ENCODE assay signal across 8 cellular contexts in the genomic region with DNA sequence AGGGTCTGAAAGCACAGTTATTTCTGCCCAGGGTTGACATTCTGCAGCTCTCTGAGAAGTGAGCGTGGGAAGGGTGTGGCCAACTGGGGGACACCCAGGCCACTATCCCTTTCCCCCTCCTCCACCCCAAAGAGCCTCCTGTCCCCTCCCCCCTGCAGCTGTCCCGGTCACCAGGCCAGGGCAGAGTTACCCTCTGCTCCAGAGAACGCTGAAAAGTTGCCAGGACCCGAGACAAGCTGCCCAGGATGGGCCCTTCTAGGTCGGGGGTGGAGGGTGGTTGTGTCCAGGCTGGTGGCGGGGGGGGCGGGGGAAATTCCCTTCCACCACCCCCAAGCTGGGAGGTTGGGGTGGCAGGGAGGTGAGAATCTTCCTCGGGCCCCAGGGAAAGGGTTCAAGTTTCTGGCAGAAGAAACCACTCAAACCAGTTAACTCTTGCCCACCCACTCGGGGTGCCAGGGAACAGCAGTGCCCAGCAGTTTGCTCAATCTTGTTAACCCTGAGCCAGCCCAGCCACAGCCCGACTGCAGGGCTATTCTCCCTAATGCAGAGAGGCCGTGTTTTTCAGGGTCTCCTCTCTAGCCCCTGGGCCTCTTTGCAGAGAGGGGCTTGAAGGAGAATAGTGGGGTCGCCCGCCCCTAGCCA. TPM values are rescaled to one million over a fixed set of nuclear protein-coding genes. Genes with fewer than 3 reads are reported as not detected.
A peak's percentile ranks its signal among the peaks of the same experiment; 100 is the strongest.
DNase-seq lines count a peak whose midpoint lies in the region; ATAC-seq and TF ChIP-seq lines count a peak whose summit lies in the region.

No MANE protein-coding gene starts in this region.

- H3K4me1 Mint-ChIP-seq in HFFc6 (ENCODE audit: low read depth), result peaks cover 35% of the 10 kb centered on the region

- POLR2A ChIA-PET in AG04449 (lab: Yijun Ruan, JAX), result interaction anchor here (0.7 to 3.5 kb wide), 17 partner anchors 10 to 1895 kb away, joined by 3 to 52 read pairs (median 6); partner anchors contain the start of genes GGA1, NOL12, PDXP and TRIOBP

- peak overlapping the region; percentile 91 for H3K27ac Mint-ChIP-seq in HFFc6
- peak overlapping the region; percentile 86 to 92 for H3K27ac Mint-ChIP-seq in activated naive CD4-positive, alpha-beta T cell treated with anti-CD3 and anti-CD28 coated beads, Interleukin-2, amount 50 U/mL, for 72 hours

- peaks cover 31% of the 10 kb centered on the region for H3K36me3 Mint-ChIP-seq in HFFc6 (ENCODE audit: low read depth)
- peaks cover 0 to 25% of the 10 kb centered on the region in 2 donors for H3K36me3 Mint-ChIP-seq in activated naive CD4-positive, alpha-beta T cell treated with anti-CD3 and anti-CD28 coated beads, Interleukin-2, amount 50 U/mL, for 72 hours

- intact Hi-C loops in right cardiac atrium (cut with DNase I), result no loop called here

- H3K27me3 ChIP-seq in right cardiac atrium (ENCODE audit: control insufficient read depth, insufficient read depth), result no peaks in the 10 kb centered on the region

- peaks cover 4% of the 10 kb centered on the region for H3K4me1 ChIP-seq in right cardiac atrium (ENCODE audit: control insufficient read depth, insufficient read depth, low read length)

- 6% methylated on average over 13 of the region's 13 CpGs for WGBS in right cardiac atrium

- CTCF ChIA-PET in AG04449 (lab: Yijun Ruan, JAX), result interaction anchor here (0.8 to 16.5 kb wide), 8 partner anchors 8 to 68 kb away, joined by 3 to 333 read pairs (median 6); partner anchors contain the start of genes GGA1, SH3BP1 and TRIOBP

- H3K27ac ChIP-seq in right cardiac atrium (ENCODE audit: low read length) (peak overlapping the region; percentile 98), skin epidermis (peak overlapping the region in 20 of 21 experiments; percentile 71 to 96 (median 86))

- no peak for DNase-seq in AG04449 (ENCODE audit: low read depth, low spot score)
- peak; percentile 32 for DNase-seq in HFFc6
- DNase-seq in activated naive CD4-positive, alpha-beta T cell treated with anti-CD3 and anti-CD28 coated beads, Interleukin-2, amount 50 U/mL, for 72 hours (ENCODE audit: low spot score in 2 of 2), result peak; percentile 14 to 69
- peak; percentile 58 to 82 (median 79) for DNase-seq in right cardiac atrium

- peak overlapping the region; percentile 97 for H3K4me3 ChIP-seq in AG04449 (ENCODE audit: low read depth, low read length)
- peak overlapping the region; percentile 91 for H3K4me3 ChIP-seq in right cardiac atrium (ENCODE audit: low read length)
- H3K4me3 ChIP-seq in skin epidermis, result peak overlapping the region; percentile 45 to 68 (median 53)

- H3K9me3 ChIP-seq in right cardiac atrium (ENCODE audit: control insufficient read depth, low read length), result no peaks in the 10 kb centered on the region

- peak in 1 of 2 donors; percentile 3 for ATAC-seq in activated naive CD4-positive, alpha-beta T cell treated with anti-CD3 and anti-CD28 coated beads, Interleukin-2, amount 50 U/mL, for 72 hours
- ATAC-seq in right cardiac atrium, result peak; percentile 3 to 18
- no peak for ATAC-seq in HG03196 (IDR thresholded peaks at IDR 0.05; ENCODE audit: unreplicated experiment)
- no peak for ATAC-seq in HG02759 (IDR thresholded peaks at IDR 0.05; ENCODE audit: unreplicated experiment)
- no peak for ATAC-seq in HG03108 (IDR thresholded peaks at IDR 0.05; ENCODE audit: unreplicated experiment)

- peaks cover 22% of the 10 kb centered on the region for H3K27me3 Mint-ChIP-seq in HFFc6 (ENCODE audit: insufficient read depth)

- H3K4me3 Mint-ChIP-seq in HFFc6, result peak overlapping the region; percentile 95

- no peak for TF ChIP-seq CTCF in AG04449 (IDR thresholded peaks at IDR 0.05; ENCODE audit: insufficient read depth, low read length, missing control alignments)
- no peak for TF ChIP-seq CTCF in HFFc6 (IDR thresholded peaks at IDR 0.05)

- no peaks in the 10 kb centered on the region for H3K9me3 Mint-ChIP-seq in HFFc6
- no peaks in the 10 kb centered on the region for H3K9me3 Mint-ChIP-seq in activated naive CD4-positive, alpha-beta T cell treated with anti-CD3 and anti-CD28 coated beads, Interleukin-2, amount 50 U/mL, for 72 hours

RNA-seq across cellular contexts. Expression of gene LGALS1, which starts 0.6 kb away (rescaled TPM):
- 1,000 to 10,000 TPM; 5,326 to 7,192 (median 6,673) TPM for total RNA-seq in HFFc6 (2021; fragmentation: NEBNext Ultra II Directional; extraction: Animal tissue kit (Norgen Biotek cat#: 25700))
- total RNA-seq in activated naive CD4-positive, alpha-beta T cell treated with anti-CD3 and anti-CD28 coated beads, Interleukin-2, amount 50 U/mL, for 72 hours, result 100 to 1,000 TPM; 362 to 981 TPM
- 100 to 1,000 TPM; 438 to 693 (median 551) TPM for total RNA-seq in right cardiac atrium
- polyA plus RNA-seq in right cardiac atrium, result 1,338 TPM

RNA-seq across cellular contexts. Expression of gene NOL12, which starts 10.1 kb away (rescaled TPM):
- total RNA-seq in HFFc6 (2021; fragmentation: NEBNext Ultra II Directional; extraction: Animal tissue kit (Norgen Biotek cat#: 25700)), result 10 to 100 TPM; 17.7 to 29.6 (median 26.9) TPM
- total RNA-seq in activated naive CD4-positive, alpha-beta T cell treated with anti-CD3 and anti-CD28 coated beads, Interleukin-2, amount 50 U/mL, for 72 hours, result 10 to 100 TPM; 24.0 to 42.1 TPM
- total RNA-seq in right cardiac atrium, result 10 to 100 TPM; 13.5 to 16.4 (median 14.4) TPM
- polyA plus RNA-seq in right cardiac atrium, result 16.3 TPM

RNA-seq across cellular contexts. Expression of gene PDXP, which starts 17.5 kb away (rescaled TPM):
- total RNA-seq in HFFc6 (2021; fragmentation: NEBNext Ultra II Directional; extraction: Animal tissue kit (Norgen Biotek cat#: 25700)), result 10 to 100 TPM; 15.3 to 24.5 (median 18.4) TPM
- total RNA-seq in activated naive CD4-positive, alpha-beta T cell treated with anti-CD3 and anti-CD28 coated beads, Interleukin-2, amount 50 U/mL, for 72 hours, result 10 to 100 TPM; 34.5 to 38.2 TPM
- 10 to 100 TPM; 18.6 to 21.7 (median 20.4) TPM for total RNA-seq in right cardiac atrium
- polyA plus RNA-seq in right cardiac atrium, result 21.0 TPM

RNA-seq across cellular contexts. Expression of gene TRIOBP, which starts 20.8 kb away (rescaled TPM):
- total RNA-seq in HFFc6 (2021; fragmentation: NEBNext Ultra II Directional; extraction: Animal tissue kit (Norgen Biotek cat#: 25700)), result 10 to 100 TPM; 74.3 to 92.5 (median 91.6) TPM
- total RNA-seq in activated naive CD4-positive, alpha-beta T cell treated with anti-CD3 and anti-CD28 coated beads, Interleukin-2, amount 50 U/mL, for 72 hours, result 10 to 100 TPM; 17.4 to 26.0 TPM
- 100 to 1,000 TPM in 1 of 4 donors, 10 to 100 TPM in 3; 84.8 to 105 (median 92.5) TPM for total RNA-seq in right cardiac atrium
- 82.1 TPM for polyA plus RNA-seq in right cardiac atrium

RNA-seq across cellular contexts. Expression of gene SH3BP1, which starts 36.6 kb away (rescaled TPM):
- 10 to 100 TPM; 15.9 to 26.3 (median 23.0) TPM for total RNA-seq in HFFc6 (2021; fragmentation: NEBNext Ultra II Directional; extraction: Animal tissue kit (Norgen Biotek cat#: 25700))
- total RNA-seq in activated naive CD4-positive, alpha-beta T cell treated with anti-CD3 and anti-CD28 coated beads, Interleukin-2, amount 50 U/mL, for 72 hours, result 10 to 100 TPM; 82.9 to 98.5 TPM
- 1 to 10 TPM; 1.9 to 4.8 (median 3.1) TPM for total RNA-seq in right cardiac atrium
- polyA plus RNA-seq in right cardiac atrium, result 1.4 TPM

Comparison
In these comparisons a context has a peak if more than half of its experiments do, and no peak if none do; other contexts are left out.
1. ATAC-seq: peak in right cardiac atrium (2 of 2); none in HG03196 (single experiment), HG02759 (single experiment) and HG03108 (single experiment).
2. RNA of gene LGALS1, which starts 0.6 kb away (total RNA-seq): 5,326 to 7,192 TPM in HFFc6; 362 to 981 TPM in activated naive CD4-positive, alpha-beta T cell treated with anti-CD3 and anti-CD28 coated beads, Interleukin-2, amount 50 U/mL, for 72 hours and 438 to 693 TPM in right cardiac atrium; every median in the first group is over 4 times any median in the second.
3. Peak in every context shown above with its lines, with median percentiles within 50 percentile points of each other: H3K4me3 ChIP-seq.